Comparison of ENCODE assay signal across 26 cellular contexts in the genomic region with DNA sequence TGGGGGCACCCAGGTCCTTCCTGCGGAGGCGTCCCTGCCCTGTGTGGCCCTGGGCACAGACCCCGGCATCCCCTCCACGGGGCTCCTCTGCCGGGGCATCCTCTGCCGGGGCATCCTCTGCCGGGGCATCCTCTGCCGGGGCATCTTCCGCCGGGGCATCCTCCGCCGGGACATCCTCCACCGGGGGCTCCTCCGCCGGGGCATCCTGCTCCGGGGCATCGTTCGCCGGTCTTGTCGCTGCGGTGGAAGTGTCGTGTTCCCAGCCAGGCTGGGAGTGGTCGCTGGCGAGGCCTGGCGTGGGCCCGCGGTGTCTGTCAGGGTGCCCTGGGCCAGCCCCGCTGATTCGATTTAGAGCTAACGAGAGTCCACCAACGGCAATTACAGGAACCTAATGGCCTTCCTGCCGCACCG.
DNase-seq lines count a peak whose midpoint lies in the region; ATAC-seq and TF ChIP-seq lines count a peak whose summit lies in the region.
"Had no signal": no experiment of that assay in that cellular context is flagged by ENCODE, and none has a peak within 500 bp of the region (broad histone marks: within the 10 kb centered on the region; RNA-seq: fewer than 3 reads in every experiment).

No MANE protein-coding gene starts in this region.

- H3K27ac ChIP-seq in ovary = no peak overlapping the region
- H3K27ac ChIP-seq in aorta (ENCODE audit: low read depth in 1 of 2, low read length in 2 of 2) = no peak overlapping the region
- H3K27ac ChIP-seq in gastroesophageal sphincter = no peak overlapping the region
- H3K27ac ChIP-seq: colonic mucosa, pancreas, vagina had no signal

- TF ChIP-seq POLR2A in ovary (IDR thresholded peaks at IDR 0.05) = no peak
- no peak for TF ChIP-seq POLR2A in gastroesophageal sphincter (IDR thresholded peaks at IDR 0.05)

- no peaks in the 10 kb centered on the region for H3K36me3 ChIP-seq in ovary
- H3K36me3 ChIP-seq in aorta (ENCODE audit: control insufficient read depth in 1 of 2, insufficient read depth in 2 of 2, low read length in 1 of 2) = no peaks in the 10 kb centered on the region
- H3K36me3 ChIP-seq in gastroesophageal sphincter = peaks cover 0 to 41% of the 10 kb centered on the region in 2 donors
- H3K36me3 ChIP-seq: colonic mucosa, pancreas, vagina had no signal

- H3K9me3 ChIP-seq in ovary (no peaks in the 10 kb centered on the region), aorta (ENCODE audit: control insufficient read depth, low read length) (no peaks in the 10 kb centered on the region), gastroesophageal sphincter (no peaks in the 10 kb centered on the region)
- H3K9me3 ChIP-seq: colonic mucosa, pancreas, vagina had no signal

- peaks cover 30% of the 10 kb centered on the region for H3K36me3 Mint-ChIP-seq in activated CD4-positive, alpha-beta memory T cell treated with anti-CD3 and anti-CD28 coated beads for 36 hours
- peaks cover 8% of the 10 kb centered on the region for H3K36me3 Mint-ChIP-seq in activated CD4-positive, alpha-beta memory T cell treated with anti-CD3 and anti-CD28 coated beads, Interleukin-2, amount 10 ng/mL, durations not matched to agents 7 days and 5 days (ENCODE audit: low read depth)
- H3K36me3 Mint-ChIP-seq: brain had no signal

- no peak overlapping the region for H3K27ac Mint-ChIP-seq in activated CD4-positive, alpha-beta memory T cell treated with anti-CD3 and anti-CD28 coated beads for 36 hours
- H3K27ac Mint-ChIP-seq in activated CD4-positive, alpha-beta memory T cell treated with anti-CD3 and anti-CD28 coated beads, Interleukin-2, amount 10 ng/mL, durations not matched to agents 7 days and 5 days = no peak overlapping the region
- H3K27ac Mint-ChIP-seq: brain; stimulated activated naive CD8-positive, alpha-beta T cell treated with anti-CD3 and anti-CD28 coated beads, Interleukin-15, amount 100 ng/mL, for 72 hours had no signal

- POLR2A ChIA-PET in activated CD4-positive, alpha-beta memory T cell treated with anti-CD3 and anti-CD28 coated beads for 36 hours (lab: Charles Lee) = no interaction called here
- POLR2A ChIA-PET in activated CD4-positive, alpha-beta memory T cell treated with anti-CD3 and anti-CD28 coated beads, Interleukin-2, amount 10 ng/mL, durations not matched to agents 7 days and 5 days (lab: Charles Lee) = no interaction called here

- CTCF ChIA-PET in activated CD4-positive, alpha-beta memory T cell treated with anti-CD3 and anti-CD28 coated beads for 36 hours (lab: Charles Lee) = no interaction called here
- CTCF ChIA-PET in activated CD4-positive, alpha-beta memory T cell treated with anti-CD3 and anti-CD28 coated beads, Interleukin-2, amount 10 ng/mL, durations not matched to agents 7 days and 5 days (lab: Charles Lee) = no interaction called here

- H3K27me3 ChIP-seq in ovary (no peaks in the 10 kb centered on the region), aorta (ENCODE audit: control insufficient read depth in 1 of 2, insufficient read depth in 2 of 2, low read length in 1 of 2) (no peaks in the 10 kb centered on the region), gastroesophageal sphincter (no peaks in the 10 kb centered on the region)
- H3K27me3 ChIP-seq: pancreas, vagina had no signal

- H3K4me3 ChIP-seq in ovary (no peak overlapping the region), aorta (ENCODE audit: low read length in 2 of 2) (no peak overlapping the region), gastroesophageal sphincter (no peak overlapping the region)
- H3K4me3 ChIP-seq: colonic mucosa, pancreas, vagina had no signal

- TF ChIP-seq EP300 in ovary (IDR thresholded peaks at IDR 0.05) (no peak), gastroesophageal sphincter (IDR thresholded peaks at IDR 0.05) (no peak)

- peaks cover 11% of the 10 kb centered on the region for H3K4me1 ChIP-seq in ovary (ENCODE audit: insufficient read depth)
- no peaks in the 10 kb centered on the region for H3K4me1 ChIP-seq in aorta (ENCODE audit: control insufficient read depth in 1 of 2, insufficient read depth in 2 of 2, low read length in 2 of 2)
- H3K4me1 ChIP-seq in gastroesophageal sphincter = peaks cover 2 to 35% (median 23%) of the 10 kb centered on the region in 3 donors

- no peaks in the 10 kb centered on the region for H3K27me3 Mint-ChIP-seq in activated CD4-positive, alpha-beta memory T cell treated with anti-CD3 and anti-CD28 coated beads for 36 hours
- no peaks in the 10 kb centered on the region for H3K27me3 Mint-ChIP-seq in activated CD4-positive, alpha-beta memory T cell treated with anti-CD3 and anti-CD28 coated beads, Interleukin-2, amount 10 ng/mL, durations not matched to agents 7 days and 5 days
- H3K27me3 Mint-ChIP-seq: activated naive CD8-positive, alpha-beta T cell; stimulated activated naive CD8-positive, alpha-beta T cell treated with anti-CD3 and anti-CD28 coated beads, Interleukin-15, amount 100 ng/mL, for 72 hours had no signal

- 95 to 96% (median 96%) methylated on average over 33 of the region's 33 CpGs for WGBS in ovary, 3 donors
- WGBS in aorta, 2 donors = 95 to 97% methylated on average over 33 of the region's 33 CpGs
- no CpG with 5 or more reads among the region's 33 CpGs for WGBS in gastroesophageal sphincter (ENCODE audit: low coverage in 1 of 2), 2 donors

- peak; percentile 4 for DNase-seq in activated CD4-positive, alpha-beta memory T cell treated with anti-CD3 and anti-CD28 coated beads for 36 hours
- DNase-seq in activated CD4-positive, alpha-beta memory T cell treated with anti-CD3 and anti-CD28 coated beads, Interleukin-2, amount 10 ng/mL, durations not matched to agents 7 days and 5 days = no peak
- peak; percentile 0 to 11 for DNase-seq in stimulated activated CD4-positive, alpha-beta T cell treated with anti-CD3 and anti-CD28 coated beads, Interleukin-2, amount 100 ng/mL, for 24 hours
- no peak for DNase-seq in stimulated activated CD4-positive, alpha-beta T cell treated with anti-CD3 and anti-CD28 coated beads, Interleukin-4, amount 100 ng/mL, for 4 hours
- peak; percentile 7 to 31 (median 16) for DNase-seq in ovary
- DNase-seq in aorta = peak; percentile 32 to 74
- DNase-seq in inferior parietal cortex (ENCODE audit: extremely low spot score) = no peak
- DNase-seq: 8988T; activated CD4-positive, alpha-beta T cell treated with anti-CD3 and anti-CD28 coated beads, Interleukin-2, amount 50 U/mL, for 1 hour; AML-193; colonic mucosa; DMS79 treated with DMSO at 0.1 percent for 48 hours; HCEC 1CT; KBM-7; MV-4-11; NCI-H187; NCI-H774; OCI-M1; stimulated activated CD4-positive, alpha-beta T cell treated with anti-CD3 and anti-CD28 coated beads, Interleukin-1b, Interleukin-23, amount 100 ng/mL, for 48 hours; stimulated activated naive CD8-positive, alpha-beta T cell treated with anti-CD3 and anti-CD28 coated beads, Interleukin-15, amount 100 ng/mL, for 72 hours; T-helper 1 cell had no signal

- no peak for TF ChIP-seq CTCF in ovary (IDR thresholded peaks at IDR 0.05)
- no peak for TF ChIP-seq CTCF in gastroesophageal sphincter (IDR thresholded peaks at IDR 0.05)

- peaks cover 38% of the 10 kb centered on the region for H3K4me1 Mint-ChIP-seq in activated CD4-positive, alpha-beta memory T cell treated with anti-CD3 and anti-CD28 coated beads for 36 hours (ENCODE audit: low read depth)
- H3K4me1 Mint-ChIP-seq in activated CD4-positive, alpha-beta memory T cell treated with anti-CD3 and anti-CD28 coated beads, Interleukin-2, amount 10 ng/mL, durations not matched to agents 7 days and 5 days = peaks cover 26% of the 10 kb centered on the region

- no peaks in the 10 kb centered on the region for H3K9me3 Mint-ChIP-seq in activated CD4-positive, alpha-beta memory T cell treated with anti-CD3 and anti-CD28 coated beads for 36 hours
- no peaks in the 10 kb centered on the region for H3K9me3 Mint-ChIP-seq in activated CD4-positive, alpha-beta memory T cell treated with anti-CD3 and anti-CD28 coated beads, Interleukin-2, amount 10 ng/mL, durations not matched to agents 7 days and 5 days
- H3K9me3 Mint-ChIP-seq: stimulated activated naive CD8-positive, alpha-beta T cell treated with anti-CD3 and anti-CD28 coated beads, Interleukin-15, amount 100 ng/mL, for 72 hours had no signal

- no peak overlapping the region for H3K4me3 Mint-ChIP-seq in activated CD4-positive, alpha-beta memory T cell treated with anti-CD3 and anti-CD28 coated beads for 36 hours
- no peak overlapping the region for H3K4me3 Mint-ChIP-seq in activated CD4-positive, alpha-beta memory T cell treated with anti-CD3 and anti-CD28 coated beads, Interleukin-2, amount 10 ng/mL, durations not matched to agents 7 days and 5 days
- H3K4me3 Mint-ChIP-seq: activated naive CD8-positive, alpha-beta T cell; brain; stimulated activated naive CD8-positive, alpha-beta T cell treated with anti-CD3 and anti-CD28 coated beads, Interleukin-15, amount 100 ng/mL, for 72 hours had no signal

- no peak for ATAC-seq in aorta (ENCODE audit: low FRiP score)
- no peak for ATAC-seq in gastroesophageal sphincter
- ATAC-seq: pancreas; stimulated activated naive CD8-positive, alpha-beta T cell treated with anti-CD3 and anti-CD28 coated beads, Interleukin-15, amount 100 ng/mL, for 72 hours had no signal

- intact Hi-C loops in activated CD4-positive, alpha-beta memory T cell treated with anti-CD3 and anti-CD28 coated beads for 36 hours (cut with micrococcal nuclease) = no loop called here
- intact Hi-C loops in ovary (cut with DNase I) = no loop called here
- intact Hi-C loops in aorta (cut with DNase I) = loop anchor here in 1 of 2 donors (10.0 kb wide), 1 partner anchor 64 kb away; no protein-coding TSS in a partner anchor

Comparison
In these comparisons a context has a peak if more than half of its experiments do, and no peak if none do; other contexts are left out.
1. DNase-seq: peak in activated CD4-positive, alpha-beta memory T cell treated with anti-CD3 and anti-CD28 coated beads for 36 hours (single experiment), stimulated activated CD4-positive, alpha-beta T cell treated with anti-CD3 and anti-CD28 coated beads, Interleukin-2, amount 100 ng/mL, for 24 hours (2 of 2), ovary (5 of 5) and aorta (2 of 2); none in activated CD4-positive, alpha-beta memory T cell treated with anti-CD3 and anti-CD28 coated beads, Interleukin-2, amount 10 ng/mL, durations not matched to agents 7 days and 5 days (single experiment), stimulated activated CD4-positive, alpha-beta T cell treated with anti-CD3 and anti-CD28 coated beads, Interleukin-4, amount 100 ng/mL, for 4 hours (0 of 2) and inferior parietal cortex (single experiment).